ENCODE assay signal across 16 cellular contexts in genomic region chr2:102066554-102066953, GRCh38.
DNase-seq lines count a peak whose midpoint lies in the region; ATAC-seq and TF ChIP-seq lines count a peak whose summit lies in the region.
"Had no signal": no experiment of that assay in that cellular context is flagged by ENCODE, and none has a peak within 500 bp of the region (broad histone marks: within the 10 kb centered on the region; RNA-seq: fewer than 3 reads in every experiment).

No MANE protein-coding gene starts in this region.

- CTCF ChIA-PET in Calu3 (lab: Charles Lee) = interaction anchor here (0.5 kb wide), 1 partner anchor 66 kb away, joined by 3 read pairs; no protein-coding TSS in a partner anchor

- TF ChIP-seq EP300 in stomach (IDR thresholded peaks at IDR 0.05) = no peak
- no peak for TF ChIP-seq EP300 in sigmoid colon (IDR thresholded peaks at IDR 0.05)

- H3K9me3 Mint-ChIP-seq in Calu3 (ENCODE audit: low read depth, unreplicated experiment) = no peaks in the 10 kb centered on the region
- H3K9me3 Mint-ChIP-seq in activated T-helper 17 cell treated with anti-CD3 and anti-CD28 coated beads, Interleukin-2, amount 50 U/mL, for 72 hours = peaks cover 6% of the 10 kb centered on the region

- no TSS peak for BruUV-seq in Calu3 (replicated peaks; lab: Mats Ljungman, UMichigan)

- TF ChIP-seq CTCF in Calu3 (IDR thresholded peaks at IDR 0.05; ENCODE audit: unreplicated experiment) (no peak), stomach (IDR thresholded peaks at IDR 0.05) (no peak), sigmoid colon (IDR thresholded peaks at IDR 0.05) (no peak), lower leg skin (IDR thresholded peaks at IDR 0.05) (no peak)

- ATAC-seq in activated T-helper 17 cell treated with anti-CD3 and anti-CD28 coated beads, Interleukin-2, amount 50 U/mL, for 72 hours (replicated peaks) = no peak
- ATAC-seq: PC-3 had no signal

- DNase-seq in Calu3 (no peak), myocyte (ENCODE audit: low read depth) (peak; percentile 69), stomach (no peak), SKM-1 (lab: John Stamatoyannopoulos, UW; ENCODE audit: unreplicated experiment) (no peak), sigmoid colon (no peak), lower leg skin (ENCODE audit: low spot score in 2 of 2) (no peak)
- DNase-seq: ACHN, AML-193, NCI-H1417, NCI-H1930, NCI-H2171, NCI-H510A, NCI-H774, PC-3, SJCRH30 had no signal

- H3K4me1 Mint-ChIP-seq in Calu3 (ENCODE audit: low read depth, unreplicated experiment) = peaks cover 45% of the 10 kb centered on the region
- peaks cover 36% of the 10 kb centered on the region for H3K4me1 Mint-ChIP-seq in activated T-helper 17 cell treated with anti-CD3 and anti-CD28 coated beads, Interleukin-2, amount 50 U/mL, for 72 hours

- WGBS in stomach, 5 donors = 52 to 97% (median 70%) methylated on average over 6 of the region's 6 CpGs
- WGBS in sigmoid colon, 2 donors = 48 to 97% methylated on average over 6 of the region's 6 CpGs
- WGBS in lower leg skin, 2 donors = 71 to 98% methylated on average over 6 of the region's 6 CpGs

- H3K27ac Mint-ChIP-seq in Calu3 (ENCODE audit: unreplicated experiment) = peak overlapping the region; percentile 8
- no peak overlapping the region for H3K27ac Mint-ChIP-seq in activated T-helper 17 cell treated with anti-CD3 and anti-CD28 coated beads, Interleukin-2, amount 50 U/mL, for 72 hours

- H3K4me3 Mint-ChIP-seq in Calu3 (ENCODE audit: low read depth, unreplicated experiment) = no peak overlapping the region
- H3K4me3 Mint-ChIP-seq in activated T-helper 17 cell treated with anti-CD3 and anti-CD28 coated beads, Interleukin-2, amount 50 U/mL, for 72 hours = peak overlapping the region; percentile 54

- H3K27me3 ChIP-seq in stomach (no peaks in the 10 kb centered on the region), sigmoid colon (no peaks in the 10 kb centered on the region)
- H3K27me3 ChIP-seq: SJCRH30 had no signal

- peaks cover 6% of the 10 kb centered on the region for H3K36me3 Mint-ChIP-seq in Calu3 (ENCODE audit: insufficient read depth, unreplicated experiment)
- H3K36me3 Mint-ChIP-seq in activated T-helper 17 cell treated with anti-CD3 and anti-CD28 coated beads, Interleukin-2, amount 50 U/mL, for 72 hours (ENCODE audit: low read depth) = peaks cover 6% of the 10 kb centered on the region

- no peaks in the 10 kb centered on the region for H3K27me3 Mint-ChIP-seq in Calu3 (ENCODE audit: unreplicated experiment)
- no peaks in the 10 kb centered on the region for H3K27me3 Mint-ChIP-seq in activated T-helper 17 cell treated with anti-CD3 and anti-CD28 coated beads, Interleukin-2, amount 50 U/mL, for 72 hours

- TF ChIP-seq POLR2A in stomach (IDR thresholded peaks at IDR 0.05) = no peak
- no peak for TF ChIP-seq POLR2A in sigmoid colon (IDR thresholded peaks at IDR 0.05)
- no peak for TF ChIP-seq POLR2A in lower leg skin (IDR thresholded peaks at IDR 0.05)

- H3K4me1 ChIP-seq in stomach (peaks cover 55 to 69% (median 61%) of the 10 kb centered on the region in 4 donors), sigmoid colon (peaks cover 0 to 72% (median 61%) of the 10 kb centered on the region in 4 donors)
- H3K4me1 ChIP-seq: SJCRH30 had no signal

- peaks cover 0 to 6% (median 0%) of the 10 kb centered on the region in 4 donors for H3K9me3 ChIP-seq in stomach
- H3K9me3 ChIP-seq in sigmoid colon = no peaks in the 10 kb centered on the region
- H3K9me3 ChIP-seq: SJCRH30 had no signal

- intact Hi-C loops in Calu3 (cut with micrococcal nuclease; ENCODE audit: unreplicated experiment) (no loop called here), stomach (cut with DNase I; ENCODE audit: low total_unique reads) (no loop called here), sigmoid colon (cut with DNase I) (no loop called here), lower leg skin (cut with DNase I; ENCODE audit: low total_unique reads) (no loop called here)

- H3K27ac ChIP-seq in stomach (peak overlapping the region in 3 of 5 donors; percentile 32 to 97 (median 96)), sigmoid colon (peak overlapping the region in 2 of 4 donors; percentile 97 to 98)
- H3K27ac ChIP-seq: SJCRH30 had no signal

- H3K4me3 ChIP-seq in stomach = no peak overlapping the region
- no peak overlapping the region for H3K4me3 ChIP-seq in sigmoid colon
- no peak overlapping the region for H3K4me3 ChIP-seq in lower leg skin (ENCODE audit: low read depth, poor library complexity, severe bottlenecking)
- H3K4me3 ChIP-seq: SJCRH30 had no signal

- H3K36me3 ChIP-seq in stomach = no peaks in the 10 kb centered on the region
- no peaks in the 10 kb centered on the region for H3K36me3 ChIP-seq in sigmoid colon
- H3K36me3 ChIP-seq: SJCRH30 had no signal
